In the genomic region with DNA sequence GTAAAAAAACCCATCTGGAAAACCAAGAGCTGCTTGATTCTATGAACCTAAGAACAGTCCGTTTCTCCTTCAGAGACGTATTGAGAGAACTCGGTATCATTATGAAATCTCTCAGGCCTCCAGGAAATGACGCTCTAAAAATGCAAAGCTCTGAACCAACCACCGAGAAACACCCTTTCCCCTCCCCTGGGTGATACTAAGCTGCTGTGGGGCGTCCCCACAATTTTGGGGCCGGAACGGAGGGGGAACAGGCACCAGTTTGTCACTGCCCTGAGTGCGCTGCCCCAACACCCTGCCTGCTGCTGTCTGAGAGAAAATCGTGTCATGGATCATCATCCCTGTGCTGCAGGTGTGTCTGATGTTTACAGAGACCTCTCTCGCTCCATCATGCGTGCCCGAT, we compare ENCODE assay signal across 27 cellular contexts.
DNase-seq lines count a peak whose midpoint lies in the region; ATAC-seq and TF ChIP-seq lines count a peak whose summit lies in the region.
"Had no signal": no experiment of that assay in that cellular context is flagged by ENCODE, and none has a peak within 500 bp of the region (broad histone marks: within the 10 kb centered on the region; RNA-seq: fewer than 3 reads in every experiment).

No MANE protein-coding gene starts in this region.

- no peak overlapping the region for H3K4me2 ChIP-seq in neuronal stem cell (ENCODE audit: insufficient read depth, low read length, poor library complexity, severe bottlenecking)
- H3K4me2 ChIP-seq: SK-N-SH had no signal

- no peaks in the 10 kb centered on the region for H3K4me1 Mint-ChIP-seq in CD4-positive, alpha-beta T cell (ENCODE audit: low read depth)

- H3K9me3 Mint-ChIP-seq in CD4-positive, alpha-beta T cell, result no peaks in the 10 kb centered on the region
- H3K9me3 Mint-ChIP-seq: CD8-positive, alpha-beta T cell had no signal

- no CpG with 5 or more reads among the region's 13 CpGs for WGBS in neuronal stem cell (ENCODE audit: extremely low coverage in 2 of 2, insufficient read length in 2 of 2, insufficient replicate concordance in 1 of 2), 2 donors

- no peak overlapping the region for H2BK120ac ChIP-seq in neuronal stem cell (ENCODE audit: low read depth, low read length)

- no peak overlapping the region for H4K8ac ChIP-seq in neuronal stem cell (ENCODE audit: low read depth, low read length)

- intact Hi-C loops in CD4-positive, alpha-beta T cell (cut with DNase I, micrococcal nuclease), result no loop called here

- H3K23ac ChIP-seq in neuronal stem cell (ENCODE audit: low read depth, low read length, poor library complexity), result no peak overlapping the region

- no peaks in the 10 kb centered on the region for H3K36me3 Mint-ChIP-seq in CD4-positive, alpha-beta T cell (ENCODE audit: low read depth)
- H3K36me3 Mint-ChIP-seq: CD8-positive, alpha-beta T cell had no signal

- DNase-seq in activated CD4-positive, CD25-positive, alpha-beta regulatory T cell treated with anti-CD3 and anti-CD28 coated beads, Interleukin-2, amount 50 U/mL, for 72 hours, result peak; percentile 19
- no peak for DNase-seq in activated CD4-positive, CD25-positive, alpha-beta regulatory T cell (lab: John Stamatoyannopoulos, UW)
- DNase-seq in CD4-positive, alpha-beta T cell, result no peak
- peak; percentile 8 for DNase-seq in NOMO-1 treated with dmso at 0.1 percent for 144 hours (lab: John Stamatoyannopoulos, UW; ENCODE audit: unreplicated experiment)
- DNase-seq in neuronal stem cell (ENCODE audit: low spot score), result no peak
- DNase-seq in effector CD8-positive, alpha-beta T cell (lab: John Stamatoyannopoulos, UW), result no peak
- DNase-seq in DMS79 treated with DMSO at 0.1 percent for 48 hours (lab: John Stamatoyannopoulos, UW), result no peak
- DNase-seq in retina, result no peak
- DNase-seq: 8988T; ACHN; Caco-2; CD8-positive, alpha-beta T cell; DND-41; H7; Kasumi-1; NCI-H1105; NCI-H1436 treated with DMSO at 0.1 percent for 48 hours; NCI-H2029; NCI-H446; NCI-H524 treated with DMSO at 0.1 percent for 48 hours; NCI-H774; NK-92 treated with Interleukin-12 subunit alpha and Interleukin-12 subunit beta, amount 100 ng/mL, for 24 hours; SIG-M5; SK-N-SH; SW 1271 had no signal

- H4K91ac ChIP-seq in neuronal stem cell (ENCODE audit: low read depth, low read length, poor library complexity), result no peak overlapping the region

- CTCF ChIA-PET in CD4-positive, alpha-beta T cell (lab: Charles Lee), result no interaction called here

- no peak overlapping the region for H3K14ac ChIP-seq in neuronal stem cell (ENCODE audit: low read length)

- H3K4me1 ChIP-seq in neuronal stem cell (ENCODE audit: control insufficient read depth in 2 of 2, insufficient read depth in 1 of 2, low read depth in 1 of 2, low read length in 2 of 2), result peaks cover 19 to 23% of the 10 kb centered on the region in 2 donors
- H3K4me1 ChIP-seq: Caco-2 had no signal

- H3K9me3 ChIP-seq in CD4-positive, alpha-beta T cell (ENCODE audit: control insufficient read depth, low read length), result no peaks in the 10 kb centered on the region
- H3K9me3 ChIP-seq in neuronal stem cell (replicated peaks in 1 of 2; ENCODE audit: control insufficient read depth in 2 of 2, insufficient read depth in 1 of 2, low read depth in 1 of 2, low read length in 2 of 2), result peaks cover 3 to 20% of the 10 kb centered on the region in 2 donors
- H3K9me3 ChIP-seq: Caco-2 had no signal

- no peak overlapping the region for H2AFZ ChIP-seq in neuronal stem cell (ENCODE audit: low read length)

- no peaks in the 10 kb centered on the region for H3K79me1 ChIP-seq in neuronal stem cell (ENCODE audit: low read depth, low read length)

- H2BK15ac ChIP-seq in neuronal stem cell (ENCODE audit: low read length), result peak overlapping the region; percentile 82

- H2AK5ac ChIP-seq in neuronal stem cell (ENCODE audit: low read depth, low read length), result peak overlapping the region; percentile 57

- H3K4me3 Mint-ChIP-seq in CD4-positive, alpha-beta T cell, result peak overlapping the region; percentile 4
- H3K4me3 Mint-ChIP-seq: CD8-positive, alpha-beta T cell had no signal

- H3K9ac ChIP-seq in neuronal stem cell (ENCODE audit: low read depth, low read length, poor library complexity), result no peak overlapping the region
- H3K9ac ChIP-seq: SK-N-SH had no signal

- H3K27ac ChIP-seq in CD4-positive, alpha-beta T cell (ENCODE audit: low read depth, low read length), result no peak overlapping the region
- no peak overlapping the region for H3K27ac ChIP-seq in neuronal stem cell (replicated peaks; ENCODE audit: low read length)

- H3K27me3 Mint-ChIP-seq in CD4-positive, alpha-beta T cell, result no peaks in the 10 kb centered on the region

- H3K36me3 ChIP-seq in neuronal stem cell (replicated peaks in 1 of 2; ENCODE audit: control insufficient read depth in 2 of 2, insufficient read depth in 2 of 2, low read length in 2 of 2), result no peaks in the 10 kb centered on the region

- H3K27ac Mint-ChIP-seq in CD4-positive, alpha-beta T cell, result no peak overlapping the region
- H3K27ac Mint-ChIP-seq: CD8-positive, alpha-beta T cell had no signal

- POLR2A ChIA-PET in CD4-positive, alpha-beta T cell (lab: Charles Lee), result no interaction called here

- no peak for TF ChIP-seq CTCF in CD4-positive, alpha-beta T cell (IDR thresholded peaks at IDR 0.05)

- no peak overlapping the region for H2BK12ac ChIP-seq in neuronal stem cell (ENCODE audit: low read length)

- no peak overlapping the region for H3K4ac ChIP-seq in neuronal stem cell (ENCODE audit: low read length)

- peak; percentile 41 for ATAC-seq in CD4-positive, alpha-beta T cell (ENCODE audit: poor library complexity)
- ATAC-seq: CD8-positive, alpha-beta T cell; K562; Panc1 had no signal

- H3K4me3 ChIP-seq in neuronal stem cell (ENCODE audit: low read length in 2 of 2), result no peak overlapping the region
- H3K4me3 ChIP-seq: K562 had no signal

- no peak overlapping the region for H2BK5ac ChIP-seq in neuronal stem cell (ENCODE audit: low read length)

- no peaks in the 10 kb centered on the region for H3K27me3 ChIP-seq in CD4-positive, alpha-beta T cell (ENCODE audit: control insufficient read depth, insufficient read depth, low read length)
- H3K27me3 ChIP-seq in neuronal stem cell (ENCODE audit: control insufficient read depth in 3 of 3, insufficient read depth in 3 of 3, low read depth in 1 of 3, low read length in 3 of 3), result no peaks in the 10 kb centered on the region

- H3K18ac ChIP-seq in neuronal stem cell (ENCODE audit: low read length), result peak overlapping the region; percentile 40

Comparison
In these comparisons a context has a peak if more than half of its experiments do, and no peak if none do; other contexts are left out.
1. DNase-seq: peak in activated CD4-positive, CD25-positive, alpha-beta regulatory T cell treated with anti-CD3 and anti-CD28 coated beads, Interleukin-2, amount 50 U/mL, for 72 hours (single experiment) and NOMO-1 treated with dmso at 0.1 percent for 144 hours (single experiment); none in activated CD4-positive, CD25-positive, alpha-beta regulatory T cell (0 of 4), CD4-positive, alpha-beta T cell (0 of 10), neuronal stem cell (single experiment), effector CD8-positive, alpha-beta T cell (single experiment), DMS79 treated with DMSO at 0.1 percent for 48 hours (single experiment) and retina (single experiment).